Comparison of ENCODE assay signal across 8 cellular contexts in the genomic region with DNA sequence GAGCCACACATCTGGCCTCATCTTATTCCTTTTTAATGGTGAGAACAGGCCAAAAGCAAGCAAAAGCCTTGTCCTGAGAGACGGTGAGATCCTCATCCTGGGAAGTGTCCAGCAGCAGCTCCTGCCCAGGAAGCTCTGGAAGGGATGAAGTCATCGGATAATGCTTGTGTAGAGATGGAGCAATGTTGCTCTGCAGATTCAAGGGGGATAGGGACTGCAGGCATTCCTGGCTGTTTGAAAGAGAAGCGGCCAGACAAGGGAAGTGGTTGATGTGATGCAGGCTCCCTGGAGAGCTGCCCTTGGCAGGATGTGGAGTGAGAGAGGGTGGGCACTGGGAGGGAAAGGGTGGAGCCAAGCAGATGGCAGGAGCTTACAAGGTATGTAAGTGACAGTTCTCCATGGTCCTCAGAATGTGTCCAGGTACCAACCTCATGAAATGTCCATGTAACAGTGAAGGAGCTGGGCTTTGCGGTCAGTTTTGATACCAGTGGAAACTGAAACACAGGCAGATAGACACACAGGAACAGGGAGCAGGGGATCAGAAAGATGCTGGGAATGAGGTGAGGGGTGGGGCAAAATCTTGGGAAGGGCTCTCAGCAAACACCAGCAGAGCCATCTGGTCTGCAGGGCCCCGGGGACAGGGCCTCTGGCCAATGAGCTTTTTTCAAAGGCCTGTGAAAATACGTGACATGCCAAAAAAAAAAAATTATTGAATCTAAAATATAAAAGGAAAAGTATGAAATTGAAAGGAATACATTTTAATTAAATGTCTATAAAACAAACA. TPM values are rescaled to one million over a fixed set of nuclear protein-coding genes. Genes with fewer than 3 reads are reported as not detected.
DNase-seq lines count a peak whose midpoint lies in the region; ATAC-seq and TF ChIP-seq lines count a peak whose summit lies in the region.

No MANE protein-coding gene starts in this region.

- TF ChIP-seq CTCF in VCaP (conservative IDR thresholded peaks at IDR 0.05), result no peak

- ATAC-seq in GM18867 (IDR thresholded peaks at IDR 0.05; ENCODE audit: unreplicated experiment), result no peak
- no peak for ATAC-seq in naive thymus-derived CD4-positive, alpha-beta T cell

- no peaks in the 10 kb centered on the region for H3K27me3 ChIP-seq in naive thymus-derived CD4-positive, alpha-beta T cell (ENCODE audit: control insufficient read depth in 2 of 2, insufficient read depth in 2 of 2, low read length in 2 of 2)

- CTCF ChIA-PET in naive thymus-derived CD4-positive, alpha-beta T cell (lab: Charles Lee), result interaction anchor here (0.7 kb wide), 1 partner anchor 9 kb away, joined by 3 read pairs; no protein-coding TSS in a partner anchor

- H3K4me3 Mint-ChIP-seq in naive thymus-derived CD4-positive, alpha-beta T cell, result no peak overlapping the region

- POLR2A ChIA-PET in naive thymus-derived CD4-positive, alpha-beta T cell (lab: Charles Lee), result interaction anchor here (1.8 kb wide), 1 partner anchor 41 kb away, joined by 4 read pairs; no protein-coding TSS in a partner anchor

- no peak overlapping the region for H3K27ac Mint-ChIP-seq in naive thymus-derived CD4-positive, alpha-beta T cell

- no peaks in the 10 kb centered on the region for H3K9me3 ChIP-seq in naive thymus-derived CD4-positive, alpha-beta T cell (ENCODE audit: control insufficient read depth in 2 of 3, low read length in 3 of 3)

- no peaks in the 10 kb centered on the region for H3K36me3 Mint-ChIP-seq in naive thymus-derived CD4-positive, alpha-beta T cell

- H3K4me3 ChIP-seq in naive thymus-derived CD4-positive, alpha-beta T cell (ENCODE audit: low read length), result no peak overlapping the region

- H3K4me1 Mint-ChIP-seq in naive thymus-derived CD4-positive, alpha-beta T cell, result peaks cover 0 to 4% (median 0%) of the 10 kb centered on the region in 7 donors

- peak overlapping the region; percentile 88 for H3K27ac ChIP-seq in VCaP
- H3K27ac ChIP-seq in naive thymus-derived CD4-positive, alpha-beta T cell (ENCODE audit: low read depth, low read length), result no peak overlapping the region

- no peaks in the 10 kb centered on the region for H3K36me3 ChIP-seq in naive thymus-derived CD4-positive, alpha-beta T cell (ENCODE audit: control insufficient read depth in 2 of 3, insufficient read depth in 3 of 3, low read length in 3 of 3)

- H3K27me3 Mint-ChIP-seq in naive thymus-derived CD4-positive, alpha-beta T cell, result peaks cover 0 to 18% (median 0%) of the 10 kb centered on the region in 5 donors

- intact Hi-C loops in naive thymus-derived CD4-positive, alpha-beta T cell (cut with micrococcal nuclease), result loop anchor here in 1 of 2 donors (5.0 kb wide), 1 partner anchor 307 kb away; no protein-coding TSS in a partner anchor

- no peaks in the 10 kb centered on the region for H3K4me1 ChIP-seq in naive thymus-derived CD4-positive, alpha-beta T cell (ENCODE audit: control insufficient read depth in 2 of 2, insufficient read depth in 2 of 2, low read length in 2 of 2)

- no peaks in the 10 kb centered on the region for H3K9me3 Mint-ChIP-seq in naive thymus-derived CD4-positive, alpha-beta T cell

- in situ Hi-C loops in ACHN (cut with HindIII; ENCODE audit: low pct_ligation_motif_present, low pct_unique_long_range_greater_than_20kb, low sequenced_read_pairs), result no loop called here

- DNase-seq in ACHN (peak; percentile 80), HS-27A (ENCODE audit: low read depth) (peak; percentile 63), islet precursor cell (peak; percentile 98), NCI-H2227 treated with DMSO at 0.1 percent for 48 hours (lab: John Stamatoyannopoulos, UW) (no peak), T-helper 2 cell (no peak)
- DNase-seq in naive thymus-derived CD4-positive, alpha-beta T cell, result no peak

RNA-seq across cellular contexts. Expression of a gene that starts 32.2 kb away (rescaled TPM):
- total RNA-seq in naive thymus-derived CD4-positive, alpha-beta T cell, result 10 to 100 TPM in 4 of 5 experiments, 1 to 10 TPM in 1; 9.8 to 23.2 (median 10.7) TPM
- polyA plus RNA-seq in naive thymus-derived CD4-positive, alpha-beta T cell, result 10 to 100 TPM in 1 of 2 donors, 1 to 10 TPM in 1; 8.2 to 10.3 TPM

RNA-seq across cellular contexts. Expression of a gene that starts 46.9 kb away (rescaled TPM):
- 10 to 100 TPM in 4 of 5 experiments, 1 to 10 TPM in 1; 6.0 to 24.7 (median 19.2) TPM for total RNA-seq in naive thymus-derived CD4-positive, alpha-beta T cell
- polyA plus RNA-seq in naive thymus-derived CD4-positive, alpha-beta T cell, result 10 to 100 TPM in 1 of 2 donors, 1 to 10 TPM in 1; 8.6 to 10.9 TPM

Comparison
In these comparisons a context has a peak if more than half of its experiments do, and no peak if none do; other contexts are left out.
1. DNase-seq: peak in ACHN (single experiment), HS-27A (single experiment) and islet precursor cell (single experiment); none in NCI-H2227 treated with DMSO at 0.1 percent for 48 hours (single experiment), T-helper 2 cell (0 of 5) and naive thymus-derived CD4-positive, alpha-beta T cell (0 of 9).